Comparison of ENCODE assay signal across 7 cellular contexts in genomic region chr3:31186041-31186440, GRCh38.
"Had no signal": no experiment of that assay in that cellular context is flagged by ENCODE, and none has a peak within 500 bp of the region (broad histone marks: within the 10 kb centered on the region; RNA-seq: fewer than 3 reads in every experiment).

No MANE protein-coding gene starts in this region.

- H2AFZ ChIP-seq: GM23338 had no signal

- H3K4me3 ChIP-seq: GM23338 had no signal

- FAIRE-seq: H1, H54, HTR-8/SVneo had no signal

- DNase-seq: H9, HCEC 1CT, KBM-7 had no signal

- H3K4me2 ChIP-seq: GM23338 had no signal

- ATAC-seq: GM23338 had no signal
